8 cellular contexts compared by ENCODE assay signal in genomic region chr1:207499573-207499972, GRCh38. TPM values are rescaled to one million over a fixed set of nuclear protein-coding genes. Genes with fewer than 3 reads are reported as not detected.
DNase-seq lines count a peak whose midpoint lies in the region; ATAC-seq and TF ChIP-seq lines count a peak whose summit lies in the region.

No MANE protein-coding gene starts in this region.

- no peaks in the 10 kb centered on the region for H3K4me1 ChIP-seq in prostate gland (replicated peaks)

- H3K9me3 ChIP-seq in SU-DHL-6 (ENCODE audit: insufficient read depth, low read length) = no peaks in the 10 kb centered on the region
- H3K9me3 ChIP-seq in prostate gland = no peaks in the 10 kb centered on the region

- TF ChIP-seq POLR2A in prostate gland (IDR thresholded peaks at IDR 0.05) = no peak

- intact Hi-C loops in Right ventricle myocardium inferior (cut with DNase I) = no loop called here
- intact Hi-C loops in prostate gland (cut with DNase I) = no loop called here

- H3K4me3 Mint-ChIP-seq in activated naive CD8-positive, alpha-beta T cell = no peak overlapping the region

- DNase-seq in AG09309 (ENCODE audit: low read depth) (peak; percentile 23), GM20000 (ENCODE audit: low spot score) (peak; percentile 74), NCI-H1436 (lab: John Stamatoyannopoulos, UW) (peak; percentile 40), Right ventricle myocardium inferior (ENCODE audit: missing footprints) (peak; percentile 76), prostate gland (ENCODE audit: low spot score) (peak; percentile 64)

- H3K79me2 ChIP-seq in SU-DHL-6 (ENCODE audit: insufficient read depth, low read length) = no peaks in the 10 kb centered on the region

- H3K4me1 Mint-ChIP-seq in activated naive CD8-positive, alpha-beta T cell (ENCODE audit: low read depth) = peaks cover 20% of the 10 kb centered on the region

- ATAC-seq in Right ventricle myocardium inferior (peak; percentile 44), HG02642 (IDR thresholded peaks at IDR 0.05; ENCODE audit: poor library complexity, unreplicated experiment) (no peak)

- peak; percentile 75 for TF ChIP-seq CTCF in AG09309 (IDR thresholded peaks at IDR 0.05; ENCODE audit: control insufficient read depth, insufficient read depth, low read depth, low read length, missing control alignments)
- peak; percentile 68 for TF ChIP-seq CTCF in GM20000 (IDR thresholded peaks at IDR 0.05; ENCODE audit: extremely low read depth, missing control alignments)
- peak; percentile 53 for TF ChIP-seq CTCF in SU-DHL-6 (IDR thresholded peaks at IDR 0.05; ENCODE audit: insufficient read depth, low read length, poor library complexity, severe bottlenecking)
- peak in 3 of 4 experiments; percentile 56 to 72 (median 70) for TF ChIP-seq CTCF in prostate gland (IDR thresholded peaks at IDR 0.05)

- no peak overlapping the region for H2AFZ ChIP-seq in SU-DHL-6 (ENCODE audit: low read depth, low read length, severe bottlenecking)

- peak overlapping the region; percentile 12 for H3K27ac Mint-ChIP-seq in activated naive CD8-positive, alpha-beta T cell

- H3K27me3 Mint-ChIP-seq in activated naive CD8-positive, alpha-beta T cell = peaks cover 14% of the 10 kb centered on the region

- H3K36me3 Mint-ChIP-seq in activated naive CD8-positive, alpha-beta T cell = no peaks in the 10 kb centered on the region

- H3K9me3 Mint-ChIP-seq in activated naive CD8-positive, alpha-beta T cell (ENCODE audit: low read depth) = no peaks in the 10 kb centered on the region

- H3K27ac ChIP-seq in SU-DHL-6 (ENCODE audit: low read depth, low read length) (no peak overlapping the region), prostate gland (no peak overlapping the region)

- no peak overlapping the region for H3K4me2 ChIP-seq in SU-DHL-6 (ENCODE audit: low read depth, low read length, poor library complexity, severe bottlenecking)

- H3F3A ChIP-seq in SU-DHL-6 (ENCODE audit: insufficient read depth) = no peaks in the 10 kb centered on the region

- no peaks in the 10 kb centered on the region for H3K9me2 ChIP-seq in SU-DHL-6 (replicated peaks; ENCODE audit: insufficient read depth, low read length)

- H3K27me3 ChIP-seq in SU-DHL-6 (ENCODE audit: low read length) = no peaks in the 10 kb centered on the region
- peaks cover 2% of the 10 kb centered on the region for H3K27me3 ChIP-seq in prostate gland (replicated peaks; ENCODE audit: insufficient read depth)

- 3% methylated on average over 4 of the region's 4 CpGs for WGBS in prostate gland

- H4K20me1 ChIP-seq in SU-DHL-6 (ENCODE audit: low read depth, low read length) = no peaks in the 10 kb centered on the region

- no peaks in the 10 kb centered on the region for H3K36me3 ChIP-seq in SU-DHL-6 (ENCODE audit: low read length)
- no peaks in the 10 kb centered on the region for H3K36me3 ChIP-seq in prostate gland

- H3K4me3 ChIP-seq in AG09309 (ENCODE audit: control insufficient read depth, low read depth, low read length) (no peak overlapping the region), SU-DHL-6 (ENCODE audit: insufficient read depth, low read length, poor library complexity, severe bottlenecking) (no peak overlapping the region), prostate gland (no peak overlapping the region)

- no peak overlapping the region for H3K9ac ChIP-seq in SU-DHL-6 (ENCODE audit: low read length)

RNA-seq across cellular contexts. Expression of gene CR1, which starts 3.6 kb away (rescaled TPM):
- 2.9 TPM for total RNA-seq in Right ventricle myocardium inferior
- 1 to 10 TPM in 1 of 2 donors, under 1 TPM in 1; 0.14 to 3.8 TPM for total RNA-seq in prostate gland

RNA-seq across cellular contexts. Expression of gene CR2, which starts 45.4 kb away (rescaled TPM):
- total RNA-seq in Right ventricle myocardium inferior (not detected), prostate gland (under 1 TPM in 1 of 2 donors, not detected in 1; 0.51 TPM)

Comparison
In these comparisons a context has a peak if more than half of its experiments do, and no peak if none do; other contexts are left out.
1. DNase-seq: peak in every context shown above with its lines; median percentile 76 in Right ventricle myocardium inferior; 74 in GM20000; 64 in prostate gland; 40 in NCI-H1436; 23 in AG09309.